12 cellular contexts compared by ENCODE assay signal in genomic region chr5:74625742-74626241, GRCh38. TPM values are rescaled to one million over a fixed set of nuclear protein-coding genes. Genes with fewer than 3 reads are reported as not detected.
DNase-seq lines count a peak whose midpoint lies in the region; ATAC-seq and TF ChIP-seq lines count a peak whose summit lies in the region.
"Had no signal": no experiment of that assay in that cellular context is flagged by ENCODE, and none has a peak within 500 bp of the region (broad histone marks: within the 10 kb centered on the region; RNA-seq: fewer than 3 reads in every experiment).

No MANE protein-coding gene starts in this region.

- no peaks in the 10 kb centered on the region for H3K36me3 Mint-ChIP-seq in activated CD4-positive, alpha-beta memory T cell treated with anti-CD3 and anti-CD28 coated beads, Interleukin-2, amount 10 ng/mL, durations not matched to agents 7 days and 5 days (ENCODE audit: low read depth)
- H3K36me3 Mint-ChIP-seq in naive thymus-derived CD4-positive, alpha-beta T cell: peaks cover 0 to 18% (median 3%) of the 10 kb centered on the region in 5 donors
- H3K36me3 Mint-ChIP-seq: activated naive CD4-positive, alpha-beta T cell treated with anti-CD3 and anti-CD28 coated beads, Interleukin-2, amount 50 U/mL, for 24 hours had no signal

- WGBS in sigmoid colon, 2 donors: 21 to 63% methylated on average over 5 of the region's 5 CpGs

- no peaks in the 10 kb centered on the region for H3K9me2 ChIP-seq in neural cell (ENCODE audit: insufficient read depth, low read length)

- H3K27me3 ChIP-seq in neural cell (ENCODE audit: insufficient read depth, low read depth, low read length) (no peaks in the 10 kb centered on the region), sigmoid colon (no peaks in the 10 kb centered on the region)
- H3K27me3 ChIP-seq in naive thymus-derived CD4-positive, alpha-beta T cell (ENCODE audit: control insufficient read depth in 2 of 2, insufficient read depth in 2 of 2, low read length in 2 of 2): no peaks in the 10 kb centered on the region

- H3K4me2 ChIP-seq in neural cell (ENCODE audit: low read length): no peak overlapping the region

- H3K27ac Mint-ChIP-seq in activated CD4-positive, alpha-beta memory T cell treated with anti-CD3 and anti-CD28 coated beads, Interleukin-2, amount 10 ng/mL, durations not matched to agents 7 days and 5 days: no peak overlapping the region
- no peak overlapping the region for H3K27ac Mint-ChIP-seq in naive thymus-derived CD4-positive, alpha-beta T cell
- H3K27ac Mint-ChIP-seq: activated naive CD4-positive, alpha-beta T cell treated with anti-CD3 and anti-CD28 coated beads, Interleukin-2, amount 50 U/mL, for 24 hours had no signal

- no peak overlapping the region for H2AFZ ChIP-seq in neural cell (ENCODE audit: low read depth, low read length)

- peaks cover 4% of the 10 kb centered on the region for H3K4me1 Mint-ChIP-seq in activated CD4-positive, alpha-beta memory T cell treated with anti-CD3 and anti-CD28 coated beads, Interleukin-2, amount 10 ng/mL, durations not matched to agents 7 days and 5 days
- peaks cover 2 to 35% (median 8%) of the 10 kb centered on the region in 7 donors for H3K4me1 Mint-ChIP-seq in naive thymus-derived CD4-positive, alpha-beta T cell

- H3K9me3 Mint-ChIP-seq in activated CD4-positive, alpha-beta memory T cell treated with anti-CD3 and anti-CD28 coated beads, Interleukin-2, amount 10 ng/mL, durations not matched to agents 7 days and 5 days: no peaks in the 10 kb centered on the region
- H3K9me3 Mint-ChIP-seq in naive thymus-derived CD4-positive, alpha-beta T cell: peaks cover 0 to 5% (median 0%) of the 10 kb centered on the region in 11 donors
- H3K9me3 Mint-ChIP-seq: activated naive CD4-positive, alpha-beta T cell treated with anti-CD3 and anti-CD28 coated beads, Interleukin-2, amount 50 U/mL, for 24 hours had no signal

- CTCF ChIA-PET in activated CD4-positive, alpha-beta memory T cell treated with anti-CD3 and anti-CD28 coated beads, Interleukin-2, amount 10 ng/mL, durations not matched to agents 7 days and 5 days (lab: Charles Lee): interaction anchor here (0.9 kb wide), 1 partner anchor 15 kb away, joined by 3 read pairs; the partner anchor contains the start of gene ENC1
- CTCF ChIA-PET in naive thymus-derived CD4-positive, alpha-beta T cell (lab: Charles Lee): no interaction called here

- no peaks in the 10 kb centered on the region for H4K20me1 ChIP-seq in neural cell (ENCODE audit: insufficient read depth)

- peaks cover 35% of the 10 kb centered on the region for H3K27me3 Mint-ChIP-seq in activated CD4-positive, alpha-beta memory T cell treated with anti-CD3 and anti-CD28 coated beads, Interleukin-2, amount 10 ng/mL, durations not matched to agents 7 days and 5 days
- H3K27me3 Mint-ChIP-seq in naive thymus-derived CD4-positive, alpha-beta T cell: peaks cover 5 to 31% (median 12%) of the 10 kb centered on the region in 5 donors

- H3K9me3 ChIP-seq in neural cell (ENCODE audit: low read length): no peaks in the 10 kb centered on the region
- H3K9me3 ChIP-seq in sigmoid colon: peaks cover 0 to 3% (median 0%) of the 10 kb centered on the region in 4 donors
- no peaks in the 10 kb centered on the region for H3K9me3 ChIP-seq in naive thymus-derived CD4-positive, alpha-beta T cell (ENCODE audit: control insufficient read depth in 2 of 3, low read length in 3 of 3)

- DNase-seq in ELR (ENCODE audit: low read depth) (peak; percentile 27), NCI-H524 treated with DMSO at 0.1 percent for 48 hours (lab: John Stamatoyannopoulos, UW) (peak; percentile 44), choroid plexus epithelial cell (ENCODE audit: low read depth) (peak; percentile 65), sigmoid colon (no peak)
- no peak for DNase-seq in activated CD4-positive, alpha-beta memory T cell treated with anti-CD3 and anti-CD28 coated beads, Interleukin-2, amount 10 ng/mL, durations not matched to agents 7 days and 5 days
- no peak for DNase-seq in naive thymus-derived CD4-positive, alpha-beta T cell
- DNase-seq: activated CD4-positive, CD25-positive, alpha-beta regulatory T cell treated with anti-CD3 and anti-CD28 coated beads, Interleukin-2, amount 50 U/mL, for 72 hours; DMS79; Kasumi-1 had no signal

- TF ChIP-seq POLR2A in sigmoid colon (IDR thresholded peaks at IDR 0.05): no peak

- H3K9ac ChIP-seq in neural cell (ENCODE audit: low read length): peak overlapping the region; percentile 21

- H3K36me3 ChIP-seq in neural cell (ENCODE audit: insufficient read depth, low read length) (peaks cover 4% of the 10 kb centered on the region), sigmoid colon (no peaks in the 10 kb centered on the region)
- no peaks in the 10 kb centered on the region for H3K36me3 ChIP-seq in naive thymus-derived CD4-positive, alpha-beta T cell (ENCODE audit: control insufficient read depth in 2 of 3, insufficient read depth in 3 of 3, low read length in 3 of 3)

- H3K4me1 ChIP-seq in sigmoid colon: peaks cover 0 to 2% (median 0%) of the 10 kb centered on the region in 4 donors
- H3K4me1 ChIP-seq in naive thymus-derived CD4-positive, alpha-beta T cell (ENCODE audit: control insufficient read depth in 2 of 2, insufficient read depth in 2 of 2, low read length in 2 of 2): peaks cover 7 to 16% of the 10 kb centered on the region in 2 donors

- TF ChIP-seq RAD21 in neural cell (conservative IDR thresholded peaks at IDR 0.05): no peak

- H3K4me3 Mint-ChIP-seq in activated CD4-positive, alpha-beta memory T cell treated with anti-CD3 and anti-CD28 coated beads, Interleukin-2, amount 10 ng/mL, durations not matched to agents 7 days and 5 days: no peak overlapping the region
- no peak overlapping the region for H3K4me3 Mint-ChIP-seq in naive thymus-derived CD4-positive, alpha-beta T cell
- H3K4me3 Mint-ChIP-seq: activated naive CD4-positive, alpha-beta T cell treated with anti-CD3 and anti-CD28 coated beads, Interleukin-2, amount 50 U/mL, for 24 hours had no signal

- ATAC-seq in naive thymus-derived CD4-positive, alpha-beta T cell: no peak
- ATAC-seq in GM18873 (IDR thresholded peaks at IDR 0.05; ENCODE audit: low FRiP score, unreplicated experiment): no peak

- H3K27ac ChIP-seq in neural cell (ENCODE audit: low read length) (peak overlapping the region; percentile 85), sigmoid colon (no peak overlapping the region)
- H3K27ac ChIP-seq in naive thymus-derived CD4-positive, alpha-beta T cell (ENCODE audit: low read depth, low read length): no peak overlapping the region

- H3K4me3 ChIP-seq in choroid plexus epithelial cell (ENCODE audit: low read depth, low read length) (no peak overlapping the region), neural cell (ENCODE audit: low read length) (peak overlapping the region; percentile 34), sigmoid colon (no peak overlapping the region)
- H3K4me3 ChIP-seq in naive thymus-derived CD4-positive, alpha-beta T cell (ENCODE audit: low read length): no peak overlapping the region

- intact Hi-C loops in sigmoid colon (cut with DNase I): no loop called here
- intact Hi-C loops in naive thymus-derived CD4-positive, alpha-beta T cell (cut with micrococcal nuclease): no loop called here

- peaks cover 17% of the 10 kb centered on the region for H3F3A ChIP-seq in neural cell (ENCODE audit: insufficient read depth, low read length, poor library complexity, severe bottlenecking)

- TF ChIP-seq EP300 in neural cell (conservative IDR thresholded peaks at IDR 0.05; ENCODE audit: poor library complexity, severe bottlenecking): no peak
- no peak for TF ChIP-seq EP300 in sigmoid colon (IDR thresholded peaks at IDR 0.05)

- TF ChIP-seq CTCF in choroid plexus epithelial cell (conservative IDR thresholded peaks at IDR 0.05; ENCODE audit: low read depth, low read length) (peak; percentile 36), neural cell (IDR thresholded peaks at IDR 0.05; ENCODE audit: poor library complexity, severe bottlenecking) (no peak), sigmoid colon (IDR thresholded peaks at IDR 0.05) (no peak)

- H3K79me2 ChIP-seq in neural cell (replicated peaks; ENCODE audit: insufficient read depth, low read length): peaks cover 38% of the 10 kb centered on the region

- POLR2A ChIA-PET in activated CD4-positive, alpha-beta memory T cell treated with anti-CD3 and anti-CD28 coated beads, Interleukin-2, amount 10 ng/mL, durations not matched to agents 7 days and 5 days (lab: Charles Lee): no interaction called here
- POLR2A ChIA-PET in naive thymus-derived CD4-positive, alpha-beta T cell (lab: Charles Lee): no interaction called here

RNA-seq across cellular contexts. Expression of gene ENC1, which starts 14.7 kb away (rescaled TPM):
- polyA plus RNA-seq in neural cell (449 and 585 TPM in 2 replicates), sigmoid colon (10 to 100 TPM in 1 of 3 donors, 1 to 10 TPM in 2; 3.6 to 13.0 (median 4.4) TPM)
- 1,480 and 1,745 TPM in 2 replicates for polyA minus RNA-seq in neural cell
- total RNA-seq in sigmoid colon: 10 to 100 TPM in 2 of 4 donors, 1 to 10 TPM in 2; 3.9 to 19.9 (median 8.3) TPM
- under 1 TPM; 0.43 to 0.73 TPM for total RNA-seq in activated CD4-positive, alpha-beta memory T cell treated with anti-CD3 and anti-CD28 coated beads, Interleukin-2, amount 10 ng/mL, durations not matched to agents 7 days and 5 days
- 10 to 100 TPM in 2 of 5 experiments, 1 to 10 TPM in 3; 1.3 to 18.1 (median 1.6) TPM for total RNA-seq in naive thymus-derived CD4-positive, alpha-beta T cell
- 1 to 10 TPM in 1 of 2 donors, under 1 TPM in 1; 0.77 to 3.3 TPM for polyA plus RNA-seq in naive thymus-derived CD4-positive, alpha-beta T cell

RNA-seq across cellular contexts. Expression of gene HEXB, which starts 59.2 kb away (rescaled TPM):
- polyA plus RNA-seq in neural cell: 23.1 and 25.2 TPM in 2 replicates
- 18.0 and 23.7 TPM in 2 replicates for polyA minus RNA-seq in neural cell
- total RNA-seq in sigmoid colon: 100 to 1,000 TPM in 2 of 4 donors, 10 to 100 TPM in 2; 76.2 to 132 (median 108) TPM
- polyA plus RNA-seq in sigmoid colon: 10 to 100 TPM; 51.7 to 97.2 (median 77.9) TPM
- total RNA-seq in activated CD4-positive, alpha-beta memory T cell treated with anti-CD3 and anti-CD28 coated beads, Interleukin-2, amount 10 ng/mL, durations not matched to agents 7 days and 5 days: 10 to 100 TPM; 86.7 to 87.6 TPM
- total RNA-seq in naive thymus-derived CD4-positive, alpha-beta T cell: 10 to 100 TPM; 37.7 to 88.9 (median 64.2) TPM
- 10 to 100 TPM; 94.2 to 95.8 TPM for polyA plus RNA-seq in naive thymus-derived CD4-positive, alpha-beta T cell

Comparison
In these comparisons a context has a peak if more than half of its experiments do, and no peak if none do; other contexts are left out.
1. DNase-seq: peak in ELR (single experiment), NCI-H524 treated with DMSO at 0.1 percent for 48 hours (single experiment) and choroid plexus epithelial cell (single experiment); none in sigmoid colon (single experiment), activated CD4-positive, alpha-beta memory T cell treated with anti-CD3 and anti-CD28 coated beads, Interleukin-2, amount 10 ng/mL, durations not matched to agents 7 days and 5 days (single experiment) and naive thymus-derived CD4-positive, alpha-beta T cell (0 of 9).